Comparison of ENCODE assay signal across 7 cellular contexts in genomic region chr17:57999496-58000017, GRCh38.
DNase-seq lines count a peak whose midpoint lies in the region; ATAC-seq and TF ChIP-seq lines count a peak whose summit lies in the region.

No MANE protein-coding gene starts in this region.

- no peaks in the 10 kb centered on the region for H3K9me3 Mint-ChIP-seq in stimulated activated naive CD8-positive, alpha-beta T cell treated with anti-CD3 and anti-CD28 coated beads, Interleukin-15, amount 100 ng/mL, for 72 hours

- DNase-seq in GM03348 (ENCODE audit: low spot score), result peak; percentile 56
- peak; percentile 68 for DNase-seq in NCI-H748 treated with DMSO at 0.1 percent for 48 hours (lab: John Stamatoyannopoulos, UW)
- peak; percentile 65 for DNase-seq in astrocyte of the cerebellum (ENCODE audit: low read depth)
- peak; percentile 13 for DNase-seq in iPS-NIHi11 (ENCODE audit: low spot score)
- no peak for DNase-seq in stimulated activated naive CD8-positive, alpha-beta T cell treated with anti-CD3 and anti-CD28 coated beads, Interleukin-15, amount 100 ng/mL, for 72 hours
- no peak for DNase-seq in activated CD4-positive, alpha-beta T cell treated with anti-CD3 and anti-CD28 coated beads for 1 hour

- ATAC-seq in HG03439 (IDR thresholded peaks at IDR 0.05; ENCODE audit: unreplicated experiment), result peak; percentile 51
- peak; percentile 83 for ATAC-seq in stimulated activated naive CD8-positive, alpha-beta T cell treated with anti-CD3 and anti-CD28 coated beads, Interleukin-15, amount 100 ng/mL, for 72 hours

- in situ Hi-C loops in astrocyte of the cerebellum (cut with HindIII; ENCODE audit: low sequenced_read_pairs), result no loop called here

- H3K4me1 Mint-ChIP-seq in stimulated activated naive CD8-positive, alpha-beta T cell treated with anti-CD3 and anti-CD28 coated beads, Interleukin-15, amount 100 ng/mL, for 72 hours, result peaks cover 90% of the 10 kb centered on the region

- H3K4me3 Mint-ChIP-seq in stimulated activated naive CD8-positive, alpha-beta T cell treated with anti-CD3 and anti-CD28 coated beads, Interleukin-15, amount 100 ng/mL, for 72 hours, result no peak overlapping the region

- no peak overlapping the region for H3K4me3 ChIP-seq in astrocyte of the cerebellum (ENCODE audit: low read depth, low read length)

- H3K27me3 Mint-ChIP-seq in stimulated activated naive CD8-positive, alpha-beta T cell treated with anti-CD3 and anti-CD28 coated beads, Interleukin-15, amount 100 ng/mL, for 72 hours, result no peaks in the 10 kb centered on the region

- TF ChIP-seq CTCF in astrocyte of the cerebellum (IDR thresholded peaks at IDR 0.05; ENCODE audit: low read depth, low read length, missing control alignments), result peak; percentile 61

- H3K27ac Mint-ChIP-seq in stimulated activated naive CD8-positive, alpha-beta T cell treated with anti-CD3 and anti-CD28 coated beads, Interleukin-15, amount 100 ng/mL, for 72 hours, result no peak overlapping the region

Comparison
In these comparisons a context has a peak if more than half of its experiments do, and no peak if none do; other contexts are left out.
1. DNase-seq: peak in GM03348 (single experiment), NCI-H748 treated with DMSO at 0.1 percent for 48 hours (single experiment), astrocyte of the cerebellum (single experiment) and iPS-NIHi11 (single experiment); none in stimulated activated naive CD8-positive, alpha-beta T cell treated with anti-CD3 and anti-CD28 coated beads, Interleukin-15, amount 100 ng/mL, for 72 hours (0 of 2) and activated CD4-positive, alpha-beta T cell treated with anti-CD3 and anti-CD28 coated beads for 1 hour (single experiment).